Comparison of ENCODE assay signal across 1 cellular context in the genomic region with DNA sequence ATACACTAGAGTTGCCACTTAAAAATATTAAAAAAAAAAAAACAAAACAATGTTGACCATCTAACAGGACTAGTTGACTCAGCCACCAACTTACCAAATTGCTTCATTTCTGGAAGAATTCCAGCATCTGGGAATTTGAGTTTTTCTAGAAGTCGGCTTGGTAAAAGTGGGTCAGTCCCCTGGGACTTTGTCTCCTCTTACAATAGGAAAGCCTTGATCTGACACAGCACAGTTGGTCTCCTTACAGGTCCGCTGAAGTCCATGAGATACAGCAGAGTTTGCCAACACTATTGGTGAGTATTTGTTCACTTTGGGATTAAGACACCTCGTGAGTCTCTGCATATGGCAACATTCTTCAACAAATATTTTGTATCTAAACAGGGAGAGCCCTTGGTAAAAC.
TF ChIP-seq lines count a peak whose summit lies in the region.

No MANE protein-coding gene starts in this region.

TF ChIP-seq in GM23338, 12 proteins besides CTCF, POLR2A, EP300 and RAD21 (continued from another document):
- TF ChIP-seq ZNF462 (CRISPR knock-in tag; IDR thresholded peaks at IDR 0.05), result no peak
- no peak for TF ChIP-seq STAT1 (IDR thresholded peaks at IDR 0.05; ENCODE audit: unreplicated experiment)
- TF ChIP-seq, protein P1, sequence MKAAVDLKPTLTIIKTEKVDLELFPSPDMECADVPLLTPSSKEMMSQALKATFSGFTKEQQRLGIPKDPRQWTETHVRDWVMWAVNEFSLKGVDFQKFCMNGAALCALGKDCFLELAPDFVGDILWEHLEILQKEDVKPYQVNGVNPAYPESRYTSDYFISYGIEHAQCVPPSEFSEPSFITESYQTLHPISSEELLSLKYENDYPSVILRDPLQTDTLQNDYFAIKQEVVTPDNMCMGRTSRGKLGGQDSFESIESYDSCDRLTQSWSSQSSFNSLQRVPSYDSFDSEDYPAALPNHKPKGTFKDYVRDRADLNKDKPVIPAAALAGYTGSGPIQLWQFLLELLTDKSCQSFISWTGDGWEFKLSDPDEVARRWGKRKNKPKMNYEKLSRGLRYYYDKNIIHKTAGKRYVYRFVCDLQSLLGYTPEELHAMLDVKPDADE (IDR thresholded peaks at IDR 0.05), result no peak
- no peak for TF ChIP-seq POLR2AphosphoS5 (IDR thresholded peaks at IDR 0.05; ENCODE audit: low read depth)
